20 cellular contexts compared by ENCODE assay signal in the genomic region with DNA sequence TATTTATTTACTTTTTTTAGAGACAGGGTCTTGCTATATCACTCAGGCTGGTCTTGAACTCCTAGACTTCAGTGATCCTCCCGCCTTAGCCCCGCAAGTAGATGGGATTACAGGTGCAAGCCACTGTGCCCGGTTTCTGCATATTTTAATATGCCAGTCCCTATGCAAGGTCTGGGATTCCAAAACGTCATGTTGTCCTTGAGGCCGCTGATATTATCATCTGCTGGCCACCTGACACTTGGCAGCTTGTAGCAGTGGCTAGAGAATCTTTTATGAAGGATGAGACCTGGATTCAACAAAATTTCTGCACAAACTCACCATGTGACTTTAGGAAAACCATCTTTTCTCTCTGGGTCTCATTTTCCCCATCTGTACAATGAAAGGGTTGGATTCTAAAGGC. TPM values are rescaled to one million over a fixed set of nuclear protein-coding genes. Genes with fewer than 3 reads are reported as not detected.
DNase-seq lines count a peak whose midpoint lies in the region; ATAC-seq and TF ChIP-seq lines count a peak whose summit lies in the region.
"Had no signal": no experiment of that assay in that cellular context is flagged by ENCODE, and none has a peak within 500 bp of the region (broad histone marks: within the 10 kb centered on the region; RNA-seq: fewer than 3 reads in every experiment).

No MANE protein-coding gene starts in this region.

- H3K4me1 ChIP-seq in left ventricle myocardium inferior (peaks cover 17% of the 10 kb centered on the region), psoas muscle (no peaks in the 10 kb centered on the region)
- H3K4me1 ChIP-seq: HAP-1, SJCRH30 had no signal

- WGBS in psoas muscle, 3 donors: 58 to 74% (median 59%) methylated on average over 5 of the region's 5 CpGs

- TF ChIP-seq CTCF in left ventricle myocardium inferior (IDR thresholded peaks at IDR 0.05; ENCODE audit: borderline replicate concordance) (no peak), psoas muscle (IDR thresholded peaks at IDR 0.05) (no peak)

- intact Hi-C loops in Right ventricle myocardium superior (cut with DNase I) (no loop called here), Right ventricle myocardium inferior (cut with DNase I) (no loop called here), left ventricle myocardium inferior (cut with micrococcal nuclease) (no loop called here), psoas muscle (cut with DNase I) (no loop called here), left colon (cut with DNase I, micrococcal nuclease) (no loop called here)

- ATAC-seq in Right ventricle myocardium superior (ENCODE audit: poor library complexity) (peak; percentile 24), Right ventricle myocardium inferior (no peak), psoas muscle (peak in 2 of 4 donors; percentile 26 to 27), left colon (no peak), HG03442 (IDR thresholded peaks at IDR 0.05; ENCODE audit: unreplicated experiment) (no peak)

- H3K4me3 ChIP-seq in left ventricle myocardium inferior (no peak overlapping the region), psoas muscle (no peak overlapping the region)
- H3K4me3 ChIP-seq: HAP-1, SJCRH30 had no signal

- H3K9me3 ChIP-seq in left ventricle myocardium inferior (replicated peaks) (no peaks in the 10 kb centered on the region), psoas muscle (no peaks in the 10 kb centered on the region)
- H3K9me3 ChIP-seq: HAP-1, SJCRH30 had no signal

- no peaks in the 10 kb centered on the region for H3K27me3 ChIP-seq in left ventricle myocardium inferior (ENCODE audit: low read depth)
- H3K27me3 ChIP-seq in psoas muscle (ENCODE audit: insufficient read depth in 3 of 3, low read length in 2 of 3): no peaks in the 10 kb centered on the region
- H3K27me3 ChIP-seq: SJCRH30 had no signal

- no peak for DNase-seq in Right ventricle myocardium superior
- DNase-seq in Right ventricle myocardium inferior (ENCODE audit: missing footprints): no peak
- no peak for DNase-seq in left ventricle myocardium inferior
- no peak for DNase-seq in psoas muscle
- DNase-seq in kidney glomerular epithelial cell (lab: John Stamatoyannopoulos, UW): no peak
- no peak for DNase-seq in left colon
- no peak for DNase-seq in foreskin melanocyte
- DNase-seq: Calu3; CD4-positive, alpha-beta memory T cell; DMS53; Kasumi-1; NCI-H1105 treated with DMSO at 0.1 percent for 48 hours; NCI-H1930; NCI-H2171 treated with DMSO at 0.1 percent for 48 hours; NCI-H748 treated with DMSO at 0.1 percent for 48 hours; OCI-M1; RPMI8226 had no signal

- H3K36me3 ChIP-seq in left ventricle myocardium inferior (no peaks in the 10 kb centered on the region), psoas muscle (ENCODE audit: insufficient read depth in 1 of 2, low read depth in 1 of 2) (no peaks in the 10 kb centered on the region)
- H3K36me3 ChIP-seq: HAP-1, SJCRH30 had no signal

- H3K27ac ChIP-seq in left ventricle myocardium inferior (replicated peaks): peak overlapping the region; percentile 70
- peak overlapping the region; percentile 33 for H3K27ac ChIP-seq in psoas muscle
- H3K27ac ChIP-seq: SJCRH30 had no signal

RNA-seq across cellular contexts. Expression of a gene that starts 32.9 kb away (rescaled TPM):
- 41.7 TPM for total RNA-seq in Right ventricle myocardium superior
- 45.1 TPM for total RNA-seq in Right ventricle myocardium inferior
- 55.8 TPM for total RNA-seq in left ventricle myocardium inferior
- 100 to 1,000 TPM in 1 of 4 donors, 10 to 100 TPM in 3; 32.5 to 141 (median 52.0) TPM for total RNA-seq in psoas muscle
- 10 to 100 TPM; 15.6 to 84.8 (median 60.6) TPM for polyA plus RNA-seq in psoas muscle
- total RNA-seq in left colon: 10 to 100 TPM; 51.2 to 52.2 TPM
